Comparison of ENCODE assay signal across 10 cellular contexts in the genomic region with DNA sequence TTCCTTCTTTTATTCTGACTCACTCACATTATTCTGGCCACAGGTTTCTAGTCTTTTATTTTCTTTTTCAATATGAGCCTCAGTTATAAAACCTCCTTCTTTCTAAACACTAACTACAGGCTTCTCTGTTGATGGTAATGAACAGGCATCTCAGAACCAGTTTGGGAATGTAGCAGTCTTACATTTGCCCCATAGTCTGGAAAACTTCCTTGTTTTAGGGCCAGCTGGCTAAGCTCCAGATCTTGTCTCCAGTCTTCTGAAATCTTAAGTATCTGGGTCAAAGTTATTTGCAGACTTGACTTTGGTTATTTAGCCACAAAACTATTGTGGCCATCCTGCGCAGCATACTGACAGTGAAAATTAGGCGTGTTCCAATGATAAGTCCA.
DNase-seq lines count a peak whose midpoint lies in the region; ATAC-seq and TF ChIP-seq lines count a peak whose summit lies in the region.
"Had no signal": no experiment of that assay in that cellular context is flagged by ENCODE, and none has a peak within 500 bp of the region (broad histone marks: within the 10 kb centered on the region; RNA-seq: fewer than 3 reads in every experiment).

No MANE protein-coding gene starts in this region.

- peaks cover 2% of the 10 kb centered on the region for H3K36me3 Mint-ChIP-seq in T-helper 17 cell (ENCODE audit: low read depth)

- H3K4me2 ChIP-seq in OCI-LY7 (ENCODE audit: low read length), result peak overlapping the region; percentile 51
- H3K4me2 ChIP-seq in fibroblast of lung (ENCODE audit: extremely low read depth, insufficient read depth, low read length), result peak overlapping the region; percentile 0
- H3K4me2 ChIP-seq in osteoblast (ENCODE audit: insufficient read depth, low read length), result peak overlapping the region; percentile 63

- H3K9me3 ChIP-seq in OCI-LY7 (ENCODE audit: low read length), result peaks cover 19% of the 10 kb centered on the region; the same call in 1 of the 2 replicates
- H3K9me3 ChIP-seq in fibroblast of lung (ENCODE audit: control insufficient read depth, insufficient read depth, low read depth, low read length), result no peaks in the 10 kb centered on the region
- H3K9me3 ChIP-seq in osteoblast (ENCODE audit: low read depth, low read length), result no peaks in the 10 kb centered on the region
- no peaks in the 10 kb centered on the region for H3K9me3 ChIP-seq in T-helper 17 cell (ENCODE audit: control insufficient read depth, low read length, poor library complexity, severe bottlenecking)

- H3K79me2 ChIP-seq in OCI-LY7 (ENCODE audit: insufficient read depth, low read depth, low read length) (no peaks in the 10 kb centered on the region), fibroblast of lung (ENCODE audit: control insufficient read depth, insufficient read depth, low read length) (no peaks in the 10 kb centered on the region), osteoblast (ENCODE audit: insufficient read depth, low read length) (no peaks in the 10 kb centered on the region)

- no TSS peak for BruUV-seq in OCI-LY7 (replicated peaks; lab: Mats Ljungman, UMichigan)

- intact Hi-C loops in OCI-LY7 (cut with micrococcal nuclease; ENCODE audit: unreplicated experiment), result loop anchor here (10.0 kb wide), 1 partner anchor 552 kb away; a partner anchor contains a TSS

- H3K4me3 Mint-ChIP-seq in T-helper 17 cell, result no peak overlapping the region
- H3K4me3 Mint-ChIP-seq: nephron progenitor cell had no signal

- H3K4me3 ChIP-seq in OCI-LY7 (ENCODE audit: low read depth, low read length, poor library complexity, severe bottlenecking), result no peak overlapping the region
- H3K4me3 ChIP-seq in fibroblast of lung (replicated peaks in 1 of 4; ENCODE audit: control extremely low read depth in 1 of 4, insufficient read depth in 1 of 4, low read depth in 3 of 4, low read length in 4 of 4), result no peak overlapping the region
- no peak overlapping the region for H3K4me3 ChIP-seq in osteoblast (ENCODE audit: insufficient read depth, low read length)

- peaks cover 4% of the 10 kb centered on the region for H3K4me1 Mint-ChIP-seq in T-helper 17 cell

- peak; percentile 24 for DNase-seq in CD1c-positive myeloid dendritic cell (ENCODE audit: extremely low spot score)
- DNase-seq in OCI-LY7 (ENCODE audit: low spot score), result no peak
- DNase-seq in fibroblast of lung (ENCODE audit: low read depth in 2 of 2), result peak; percentile 92 to 93
- DNase-seq in osteoblast (ENCODE audit: insufficient read length, low spot score, missing footprints), result peak; percentile 65
- no peak for DNase-seq in NCI-H1105 (lab: John Stamatoyannopoulos, UW)
- DNase-seq in retina, result no peak
- no peak for DNase-seq in MV-4-11 (lab: John Stamatoyannopoulos, UW)
- no peak for DNase-seq in T-helper 17 cell
- DNase-seq: DMS79 treated with DMSO at 0.1 percent for 48 hours, nephron progenitor cell had no signal

- ATAC-seq in T-helper 17 cell, result no peak

- H3K4me1 ChIP-seq in OCI-LY7 (ENCODE audit: insufficient read depth, low read length, poor library complexity, severe bottlenecking) (peaks cover 80% of the 10 kb centered on the region), fibroblast of lung (ENCODE audit: control insufficient read depth, extremely low read depth, insufficient read depth, low read length) (peaks cover 8% of the 10 kb centered on the region), osteoblast (ENCODE audit: insufficient read depth, low read length) (peaks cover 27% of the 10 kb centered on the region)

- H3K27ac ChIP-seq in OCI-LY7 (ENCODE audit: low read depth, low read length, poor library complexity, severe bottlenecking) (peak overlapping the region; percentile 94), fibroblast of lung (ENCODE audit: insufficient read depth, low read length) (no peak overlapping the region), osteoblast (ENCODE audit: low read depth, low read length) (peak overlapping the region; percentile 57)

- H3K27me3 ChIP-seq in fibroblast of lung (ENCODE audit: control insufficient read depth, insufficient read depth, low read length), result no peaks in the 10 kb centered on the region
- H3K27me3 ChIP-seq in osteoblast (ENCODE audit: insufficient read depth, low read length), result no peaks in the 10 kb centered on the region

- H3K36me3 ChIP-seq in OCI-LY7 (ENCODE audit: insufficient read depth, low read length) (peaks cover 29% of the 10 kb centered on the region), fibroblast of lung (ENCODE audit: control insufficient read depth, insufficient read depth, low read length) (no peaks in the 10 kb centered on the region), osteoblast (ENCODE audit: insufficient read depth, low read length) (no peaks in the 10 kb centered on the region)

- H4K20me1 ChIP-seq in OCI-LY7 (ENCODE audit: insufficient read depth, low read length), result no peaks in the 10 kb centered on the region
- no peaks in the 10 kb centered on the region for H4K20me1 ChIP-seq in fibroblast of lung (ENCODE audit: control insufficient read depth, extremely low read depth, insufficient read depth, low read length)
- H4K20me1 ChIP-seq in osteoblast (ENCODE audit: insufficient read depth, low read length), result no peaks in the 10 kb centered on the region

- H3K27ac Mint-ChIP-seq in T-helper 17 cell, result no peak overlapping the region
- H3K27ac Mint-ChIP-seq: nephron progenitor cell had no signal

- H3K9ac ChIP-seq in fibroblast of lung (ENCODE audit: insufficient read depth, low read length), result no peak overlapping the region

- no peaks in the 10 kb centered on the region for H3K27me3 Mint-ChIP-seq in T-helper 17 cell

- H3K9me2 ChIP-seq in OCI-LY7 (ENCODE audit: insufficient read depth, low read length), result no peaks in the 10 kb centered on the region

- CTCF ChIA-PET in OCI-LY7 (lab: Charles Lee; ENCODE audit: unreplicated experiment), result no interaction called here

- no peak for TF ChIP-seq CTCF in OCI-LY7 (conservative IDR thresholded peaks at IDR 0.05; ENCODE audit: low read length)
- TF ChIP-seq CTCF in fibroblast of lung (conservative IDR thresholded peaks at IDR 0.05 in 1 of 2, IDR thresholded peaks at IDR 0.05 in 1 of 2; ENCODE audit: low read depth in 1 of 2, low read length in 2 of 2), result no peak
- no peak for TF ChIP-seq CTCF in osteoblast (IDR thresholded peaks at IDR 0.05; ENCODE audit: extremely low read depth, low read depth, low read length)

- POLR2A ChIA-PET in OCI-LY7 (lab: Charles Lee), result interaction anchor here (0.6 to 1.5 kb wide), 4 partner anchors 12 to 254 kb away, joined by 3 to 7 read pairs (median 4); no protein-coding TSS in a partner anchor

- H2AFZ ChIP-seq in OCI-LY7 (ENCODE audit: low read length) (peak overlapping the region; percentile 39; the same call in 1 of the 2 replicates), fibroblast of lung (ENCODE audit: low read length) (no peak overlapping the region), osteoblast (ENCODE audit: low read length) (peak overlapping the region; percentile 65)

Comparison
In these comparisons a context has a peak if more than half of its experiments do, and no peak if none do; other contexts are left out.
1. DNase-seq: peak in CD1c-positive myeloid dendritic cell (single experiment), fibroblast of lung (2 of 2) and osteoblast (single experiment); none in OCI-LY7 (single experiment), NCI-H1105 (single experiment), retina (single experiment), MV-4-11 (single experiment) and T-helper 17 cell (0 of 3).
2. H3K4me2 ChIP-seq: peak in every context shown above with its lines; median percentile 63 in osteoblast; 51 in OCI-LY7; 0 in fibroblast of lung.